In genomic region chr10:42988517-42989395, GRCh38 we compare ENCODE assay signal across 13 cellular contexts.
A peak's percentile ranks its signal among the peaks of the same experiment; 100 is the strongest.
DNase-seq lines count a peak whose midpoint lies in the region; ATAC-seq and TF ChIP-seq lines count a peak whose summit lies in the region.
"Had no signal": no experiment of that assay in that cellular context is flagged by ENCODE, and none has a peak within 500 bp of the region (broad histone marks: within the 10 kb centered on the region; RNA-seq: fewer than 3 reads in every experiment).

No MANE protein-coding gene starts in this region.

- H3K23ac ChIP-seq in mesenchymal stem cell (ENCODE audit: low read length in 2 of 2), result no peak overlapping the region

- intact Hi-C loops in lower lobe of right lung (cut with DNase I), result no loop called here

- no peak overlapping the region for H4K91ac ChIP-seq in mesenchymal stem cell (ENCODE audit: low read length)

- no peak overlapping the region for H3K4me2 ChIP-seq in mesenchymal stem cell (ENCODE audit: low read length, poor library complexity, severe bottlenecking)

- H2AK5ac ChIP-seq in mesenchymal stem cell (ENCODE audit: low read length, severe bottlenecking), result no peak overlapping the region

- no peak overlapping the region for H3K14ac ChIP-seq in mesenchymal stem cell (ENCODE audit: low read length in 2 of 2)

- H3K36me3 ChIP-seq in BE2C (no peaks in the 10 kb centered on the region), H7 (replicated peaks; ENCODE audit: control insufficient read depth, insufficient read depth, low read length) (no peaks in the 10 kb centered on the region), lower lobe of right lung (no peaks in the 10 kb centered on the region), mesenchymal stem cell (ENCODE audit: control insufficient read depth in 1 of 2, insufficient read depth in 2 of 2, low read depth in 1 of 2, low read length in 2 of 2) (no peaks in the 10 kb centered on the region)
- H3K36me3 ChIP-seq: SJSA1 had no signal

- H3K4me3 ChIP-seq in BE2C (ENCODE audit: low read depth, low read length) (no peak overlapping the region), H7 (ENCODE audit: insufficient read depth, low read depth, low read length) (no peak overlapping the region), lower lobe of right lung (no peak overlapping the region), mesenchymal stem cell (ENCODE audit: insufficient read depth in 1 of 2, low read depth in 1 of 2, low read length in 2 of 2) (no peak overlapping the region)
- H3K4me3 ChIP-seq: SJSA1 had no signal

- H2BK5ac ChIP-seq in mesenchymal stem cell (ENCODE audit: low read depth, low read length, poor library complexity, severe bottlenecking), result no peak overlapping the region

- ATAC-seq in lower lobe of right lung (peak; percentile 57 to 64), HG02970 (IDR thresholded peaks at IDR 0.05; ENCODE audit: low FRiP score, unreplicated experiment) (no peak)

- H2BK12ac ChIP-seq in mesenchymal stem cell (ENCODE audit: low read length in 2 of 2), result no peak overlapping the region

- H2BK120ac ChIP-seq in mesenchymal stem cell (ENCODE audit: low read depth, low read length), result no peak overlapping the region

- H2AFZ ChIP-seq in mesenchymal stem cell (ENCODE audit: low read depth, low read length), result no peak overlapping the region

- DNase-seq in BE2C (peak; percentile 42), H7 (peak; percentile 23), lower lobe of right lung (peak; percentile 77), mesenchymal stem cell (no peak), NCI-H1092 treated with DMSO at 0.1 percent for 48 hours (lab: John Stamatoyannopoulos, UW) (no peak), NCI-H345 treated with DMSO at 0.1 percent for 48 hours (lab: John Stamatoyannopoulos, UW; ENCODE audit: unreplicated experiment) (no peak)
- peak; percentile 55 for DNase-seq in activated CD8-positive, alpha-beta memory T cell treated with anti-CD3 and anti-CD28 coated beads for 24 hours
- DNase-seq: activated CD4-positive, CD25-positive, alpha-beta regulatory T cell treated with anti-CD3 and anti-CD28 coated beads, Interleukin-2, amount 50 U/mL, for 72 hours; C1 segment of cervical spinal cord; MM.1S; NCI-H510A had no signal

- H3K9ac ChIP-seq in mesenchymal stem cell (ENCODE audit: low read length), result no peak overlapping the region

- no peak overlapping the region for H4K8ac ChIP-seq in mesenchymal stem cell (ENCODE audit: low read length)

- H3K27me3 ChIP-seq in BE2C (no peaks in the 10 kb centered on the region), H7 (ENCODE audit: control insufficient read depth, insufficient read depth, low read length) (no peaks in the 10 kb centered on the region), lower lobe of right lung (ENCODE audit: low read depth) (no peaks in the 10 kb centered on the region), mesenchymal stem cell (ENCODE audit: control insufficient read depth in 1 of 2, insufficient read depth in 1 of 2, low read length in 2 of 2) (peaks cover 0 to 4% of the 10 kb centered on the region in 2 experiments)
- H3K27me3 ChIP-seq: SJSA1 had no signal

- no peak overlapping the region for H3K4ac ChIP-seq in mesenchymal stem cell (ENCODE audit: low read depth in 1 of 2, low read length in 2 of 2)

- H3K27ac ChIP-seq in lower lobe of right lung (no peak overlapping the region), mesenchymal stem cell (ENCODE audit: low read length, poor library complexity, severe bottlenecking) (no peak overlapping the region)
- H3K27ac ChIP-seq: SJSA1 had no signal

- no peak overlapping the region for H3K18ac ChIP-seq in mesenchymal stem cell (ENCODE audit: low read depth in 1 of 2, low read length in 2 of 2)

- H3K4me1 ChIP-seq in BE2C, result peaks cover 34% of the 10 kb centered on the region
- no peaks in the 10 kb centered on the region for H3K4me1 ChIP-seq in lower lobe of right lung
- H3K4me1 ChIP-seq in mesenchymal stem cell (ENCODE audit: control insufficient read depth, insufficient read depth, low read depth, low read length), result no peaks in the 10 kb centered on the region
- H3K4me1 ChIP-seq: SJSA1 had no signal

- H3K79me1 ChIP-seq in mesenchymal stem cell (replicated peaks; ENCODE audit: low read length, poor library complexity, severe bottlenecking), result no peaks in the 10 kb centered on the region

- TF ChIP-seq CTCF in BE2C (IDR thresholded peaks at IDR 0.05; ENCODE audit: low read depth, low read length) (no peak), lower lobe of right lung (IDR thresholded peaks at IDR 0.05) (no peak)

- no peaks in the 10 kb centered on the region for H3K9me3 ChIP-seq in BE2C
- no peaks in the 10 kb centered on the region for H3K9me3 ChIP-seq in lower lobe of right lung
- no peaks in the 10 kb centered on the region for H3K9me3 ChIP-seq in mesenchymal stem cell (ENCODE audit: control insufficient read depth, low read length)
- H3K9me3 ChIP-seq: SJSA1 had no signal

- WGBS in mesenchymal stem cell, result 77% methylated on average over 11 of the region's 11 CpGs

- no peak overlapping the region for H2BK15ac ChIP-seq in mesenchymal stem cell (ENCODE audit: low read depth, poor library complexity, severe bottlenecking)

Comparison
In these comparisons a context has a peak if more than half of its experiments do, and no peak if none do; other contexts are left out.
1. DNase-seq: peak in BE2C (single experiment), H7 (single experiment), activated CD8-positive, alpha-beta memory T cell treated with anti-CD3 and anti-CD28 coated beads for 24 hours (single experiment) and lower lobe of right lung (single experiment); none in mesenchymal stem cell (single experiment), NCI-H1092 treated with DMSO at 0.1 percent for 48 hours (single experiment) and NCI-H345 treated with DMSO at 0.1 percent for 48 hours (single experiment).